14 cellular contexts compared by ENCODE assay signal in genomic region chr9:93825348-93826115, GRCh38.
"Had no signal": no experiment of that assay in that cellular context is flagged by ENCODE, and none has a peak within 500 bp of the region (broad histone marks: within the 10 kb centered on the region; RNA-seq: fewer than 3 reads in every experiment).

No MANE protein-coding gene starts in this region.

- H3K36me3 ChIP-seq: breast epithelium, left ventricle myocardium inferior, right lobe of liver, transverse colon, WERI-Rb-1 had no signal

- H3K36me3 Mint-ChIP-seq: activated naive CD8-positive, alpha-beta T cell; natural killer cell treated with Interleukin-12 subunit alpha and Interleukin-12 subunit beta and Interleukin-15 and Interleukin-18, amount 100 ng/mL, for 72 hours; stimulated activated naive B cell treated with anti-CD40 and anti-IgM and Interleukin-4, amounts not matched to agents 10 μg/mL and 1 μg/mL and 100 μg/mL, for 72 hours; T-cell had no signal

- H3K9me3 Mint-ChIP-seq: natural killer cell treated with Interleukin-12 subunit alpha and Interleukin-12 subunit beta and Interleukin-15 and Interleukin-18, amount 100 ng/mL, for 72 hours; T-cell had no signal

- H3K4me3 Mint-ChIP-seq: natural killer cell treated with Interleukin-12 subunit alpha and Interleukin-12 subunit beta and Interleukin-15 and Interleukin-18, amount 100 ng/mL, for 72 hours had no signal

- ATAC-seq: psoas muscle, right lobe of liver had no signal

- H3K4me3 ChIP-seq: breast epithelium, left ventricle myocardium inferior, psoas muscle, right lobe of liver, transverse colon had no signal

- H3K9me3 ChIP-seq: psoas muscle, right lobe of liver, transverse colon had no signal

- H3K27ac Mint-ChIP-seq: activated naive CD8-positive, alpha-beta T cell; memory B cell; natural killer cell treated with Interleukin-12 subunit alpha and Interleukin-12 subunit beta and Interleukin-15 and Interleukin-18, amount 100 ng/mL, for 72 hours; stimulated activated naive B cell treated with anti-CD40 and anti-IgM and Interleukin-4, amounts not matched to agents 10 μg/mL and 1 μg/mL and 100 μg/mL, for 72 hours; T-cell had no signal

- FAIRE-seq: endometrium had no signal

- H3K4me1 ChIP-seq: breast epithelium had no signal

- H3K27ac ChIP-seq: breast epithelium, left ventricle myocardium inferior, psoas muscle, right lobe of liver, transverse colon, WERI-Rb-1 had no signal

- DNase-seq: activated gamma-delta T cell; left ventricle myocardium inferior; occipital lobe; psoas muscle; stimulated activated naive B cell treated with anti-CD40 and anti-IgM and Interleukin-4, amounts not matched to agents 10 μg/mL and 1 μg/mL and 100 μg/mL, for 72 hours; transverse colon had no signal
